Comparison of ENCODE assay signal across 1 cellular context in genomic region chr13:101306773-101307172, GRCh38.
TF ChIP-seq lines count a peak whose summit lies in the region.

No MANE protein-coding gene starts in this region.

TF ChIP-seq in SK-N-SH, 30 proteins besides CTCF, POLR2A, EP300 and RAD21 (continued from another document):
- TF ChIP-seq USF1 (IDR thresholded peaks at IDR 0.05; ENCODE audit: borderline replicate concordance, low read depth) (no peak), RFX5 (IDR thresholded peaks at IDR 0.05; ENCODE audit: low read length) (no peak), GATA2 (CRISPR knock-in tag; IDR thresholded peaks at IDR 0.05) (no peak), JUND (IDR thresholded peaks at IDR 0.05) (no peak)
